In the genomic region with DNA sequence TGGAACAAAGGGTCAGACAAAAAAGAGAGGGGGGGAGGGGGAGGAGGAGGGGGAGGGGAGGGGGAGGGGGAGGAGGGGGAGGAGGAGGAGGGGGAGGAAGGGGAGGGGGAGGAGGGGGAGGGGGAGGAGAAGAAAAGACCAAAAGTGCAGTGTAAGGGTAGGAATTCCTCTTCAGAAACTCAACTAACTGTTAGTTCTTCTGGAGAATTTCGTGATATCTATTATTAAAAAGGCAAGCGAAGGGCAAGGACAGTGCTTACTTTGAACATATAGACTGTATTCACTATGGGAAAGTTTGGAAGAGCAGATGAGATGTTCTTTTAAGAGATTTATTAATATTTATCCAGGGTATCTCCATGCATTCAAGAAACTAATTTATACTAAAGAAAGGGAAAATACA, we compare ENCODE assay signal across 10 cellular contexts.
"Had no signal": no experiment of that assay in that cellular context is flagged by ENCODE, and none has a peak within 500 bp of the region (broad histone marks: within the 10 kb centered on the region; RNA-seq: fewer than 3 reads in every experiment).

No MANE protein-coding gene starts in this region.

- H3K9me3 Mint-ChIP-seq: HFFc6 had no signal

- H3K9me3 ChIP-seq: HAP-1 had no signal

- ATAC-seq: HCT116 had no signal

- H3K36me3 ChIP-seq: HAP-1 had no signal

- DNase-seq: GM23248, GOT3, H7, H9, HCEC 1CT, HFFc6 had no signal

- H2AFZ ChIP-seq: GM23248 had no signal

- H3K4me1 ChIP-seq: HAP-1 had no signal

- H3K4me3 Mint-ChIP-seq: H9, HFFc6 had no signal

- FAIRE-seq: H1, H54 had no signal

- H3K27ac ChIP-seq: GM23248 had no signal

- H3K27ac Mint-ChIP-seq: H9, HFFc6 had no signal

- H3K9ac ChIP-seq: GM23248 had no signal

- H3K4me3 ChIP-seq: GM23248, HAP-1 had no signal
